ENCODE assay signal across 17 cellular contexts in genomic region chrX:153908219-153908875, GRCh38. TPM values are rescaled to one million over a fixed set of nuclear protein-coding genes. Genes with fewer than 3 reads are reported as not detected.
"Had no signal": no experiment of that assay in that cellular context is flagged by ENCODE, and none has a peak within 500 bp of the region (broad histone marks: within the 10 kb centered on the region; RNA-seq: fewer than 3 reads in every experiment).

No MANE protein-coding gene starts in this region.

- H3K4me1 ChIP-seq: ascending aorta, uterus had no signal

- DNase-seq: activated B cell treated with CpG ODN at 0.5 μM for 24 hours; activated CD4-positive, alpha-beta T cell treated with anti-CD3 and anti-CD28 coated beads for 48 hours; activated CD8-positive, alpha-beta memory T cell treated with anti-CD3 and anti-CD28 coated beads, Interleukin-2, amount 50 U/mL, for 4 hours; activated effector memory CD4-positive, alpha-beta T cell treated with anti-CD3 and anti-CD28 coated beads, Interleukin-2, amount 50 U/mL, for 16 hours; foreskin fibroblast; mesenchymal stem cell; occipital lobe; stimulated activated naive CD8-positive, alpha-beta T cell treated with anti-CD3 and anti-CD28 coated beads, Interleukin-15, Interleukin-2, amounts not matched to agents 100 U/mL and 50 U/mL, for 24 hours; tibial artery; uterus had no signal

- H3K27me3 Mint-ChIP-seq: activated B cell treated with CpG ODN at 0.5 μM for 24 hours; activated naive CD4-positive, alpha-beta T cell treated with anti-CD3 and anti-CD28 coated beads, Interleukin-2, amount 50 U/mL, for 24 hours; central memory CD8-positive, alpha-beta T cell had no signal

- H3K4me3 ChIP-seq: ascending aorta, tibial artery, uterus had no signal

- H3K27me3 ChIP-seq: ascending aorta, tibial artery, uterus had no signal

- H3K36me3 ChIP-seq: ascending aorta, tibial artery, uterus had no signal

- H3K27ac Mint-ChIP-seq: activated B cell treated with CpG ODN at 0.5 μM for 24 hours; activated naive CD4-positive, alpha-beta T cell treated with anti-CD3 and anti-CD28 coated beads, Interleukin-2, amount 50 U/mL, for 24 hours; activated T-cell treated with anti-CD3 and anti-CD28 coated beads, Interleukin-2, amount 50 U/mL, for 72 hours; nephron had no signal

- H3K27ac ChIP-seq: ascending aorta, epithelial cell of prostate, tibial artery, uterus had no signal

- H3K4me1 Mint-ChIP-seq: nephron had no signal

- H3K9me3 ChIP-seq: ascending aorta, tibial artery, uterus had no signal

- H3K36me3 Mint-ChIP-seq: activated naive CD4-positive, alpha-beta T cell treated with anti-CD3 and anti-CD28 coated beads, Interleukin-2, amount 50 U/mL, for 24 hours had no signal

- H3K9me3 Mint-ChIP-seq: activated B cell treated with CpG ODN at 0.5 μM for 24 hours; activated naive CD4-positive, alpha-beta T cell treated with anti-CD3 and anti-CD28 coated beads, Interleukin-2, amount 50 U/mL, for 24 hours; activated T-cell treated with anti-CD3 and anti-CD28 coated beads, Interleukin-2, amount 50 U/mL, for 72 hours; central memory CD8-positive, alpha-beta T cell had no signal

- ATAC-seq: stimulated activated naive CD8-positive, alpha-beta T cell treated with anti-CD3 and anti-CD28 coated beads, Interleukin-15, Interleukin-2, amounts not matched to agents 100 U/mL and 50 U/mL, for 24 hours had no signal

- H3K4me3 Mint-ChIP-seq: activated B cell treated with CpG ODN at 0.5 μM for 24 hours; activated naive CD4-positive, alpha-beta T cell treated with anti-CD3 and anti-CD28 coated beads, Interleukin-2, amount 50 U/mL, for 24 hours; activated T-cell treated with anti-CD3 and anti-CD28 coated beads, Interleukin-2, amount 50 U/mL, for 72 hours; central memory CD8-positive, alpha-beta T cell; nephron had no signal

RNA-seq across cellular contexts. Expression of gene AVPR2, which starts 3.9 kb away (rescaled TPM):
- total RNA-seq: activated B cell treated with CpG ODN at 0.5 μM for 24 hours; activated T-cell treated with anti-CD3 and anti-CD28 coated beads, Interleukin-2, amount 50 U/mL, for 72 hours; glomerular endothelial cell; occipital lobe had no signal
